34 cellular contexts compared by ENCODE assay signal in the genomic region with DNA sequence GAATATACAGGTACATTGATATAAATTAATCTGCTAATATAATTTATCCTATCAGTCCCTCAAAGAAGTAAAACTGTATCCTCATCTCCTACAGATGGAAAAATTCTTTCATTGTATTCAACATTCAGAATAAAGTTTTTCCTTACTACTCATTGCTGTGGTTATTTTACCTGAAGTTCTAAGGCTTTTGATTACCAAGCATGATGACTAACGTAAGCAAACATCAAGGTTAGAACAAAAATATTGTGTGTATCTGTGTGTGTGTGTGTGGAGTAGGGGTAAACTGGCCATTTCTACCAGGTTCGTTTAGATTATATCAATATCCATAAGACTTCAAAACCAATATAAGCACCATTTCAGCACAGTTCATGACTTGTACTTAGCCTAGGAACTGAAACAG.
"Had no signal": no experiment of that assay in that cellular context is flagged by ENCODE, and none has a peak within 500 bp of the region (broad histone marks: within the 10 kb centered on the region; RNA-seq: fewer than 3 reads in every experiment).

No MANE protein-coding gene starts in this region.

- H3K27ac ChIP-seq: KMS-11 had no signal

- DNase-seq: Karpas-422, Kasumi-1, MG63, MM.1S, MV-4-11, NCI-H1048, NCI-H1092, NCI-H1092 treated with DMSO at 0.1 percent for 48 hours, NCI-H1105, NCI-H1105 treated with DMSO at 0.1 percent for 48 hours, NCI-H1417, NCI-H1417 treated with DMSO at 0.1 percent for 48 hours, NCI-H1436, NCI-H1436 treated with DMSO at 0.1 percent for 48 hours, NCI-H146, NCI-H1694, NCI-H1694 treated with DMSO at 0.1 percent for 48 hours, NCI-H187, NCI-H187 treated with DMSO at 0.1 percent for 48 hours, NCI-H1930, NCI-H2029, NCI-H2029 treated with DMSO at 0.1 percent for 48 hours, NCI-H2081, NCI-H2081 treated with DMSO at 0.1 percent for 48 hours, NCI-H2107, NCI-H2171, NCI-H2171 treated with DMSO at 0.1 percent for 48 hours, NCI-H2227 treated with DMSO at 0.1 percent for 48 hours, NCI-H226, NCI-H345, NCI-H446, NCI-H446 treated with DMSO at 0.1 percent for 48 hours, NCI-H510A had no signal

- H3K36me3 ChIP-seq: MG63 had no signal

- H3K4me3 ChIP-seq: MG63 had no signal

- H3K9ac ChIP-seq: KMS-11 had no signal

- H3K4me2 ChIP-seq: KMS-11 had no signal
